Comparison of ENCODE assay signal across 16 cellular contexts in genomic region chr19:37961198-37961597, GRCh38. TPM values are rescaled to one million over a fixed set of nuclear protein-coding genes. Genes with fewer than 3 reads are reported as not detected.
"Had no signal": no experiment of that assay in that cellular context is flagged by ENCODE, and none has a peak within 500 bp of the region (broad histone marks: within the 10 kb centered on the region; RNA-seq: fewer than 3 reads in every experiment).

No MANE protein-coding gene starts in this region.

- H3K4me3 ChIP-seq: gastroesophageal sphincter, pancreas, tibial artery, uterus had no signal

- H3K4me1 Mint-ChIP-seq: activated naive CD8-positive, alpha-beta T cell treated with anti-CD3 and anti-CD28 coated beads, Interleukin-2, amount 10 ng/mL, durations not matched to agents 7 days and 5 days had no signal

- H3K27me3 Mint-ChIP-seq: activated naive CD8-positive, alpha-beta T cell treated with anti-CD3 and anti-CD28 coated beads, Interleukin-2, amount 10 ng/mL, durations not matched to agents 7 days and 5 days; naive thymus-derived CD4-positive, alpha-beta T cell had no signal

- H3K4me3 Mint-ChIP-seq: activated naive CD8-positive, alpha-beta T cell treated with anti-CD3 and anti-CD28 coated beads, Interleukin-2, amount 10 ng/mL, durations not matched to agents 7 days and 5 days; naive thymus-derived CD4-positive, alpha-beta T cell had no signal

- H3K36me3 ChIP-seq: gastroesophageal sphincter, pancreas, tibial artery, uterus had no signal

- H3K9me3 ChIP-seq: gastroesophageal sphincter, pancreas, tibial artery had no signal

- H3K27ac Mint-ChIP-seq: activated naive CD8-positive, alpha-beta T cell treated with anti-CD3 and anti-CD28 coated beads, Interleukin-2, amount 10 ng/mL, durations not matched to agents 7 days and 5 days had no signal

- ATAC-seq: gastroesophageal sphincter; left colon; naive thymus-derived CD4-positive, alpha-beta T cell; pancreas had no signal

- H3K4me1 ChIP-seq: gastroesophageal sphincter, uterus had no signal

- H3K27ac ChIP-seq: gastroesophageal sphincter, pancreas, tibial artery, uterus had no signal

- DNase-seq: activated naive CD4-positive, alpha-beta T cell; activated naive CD8-positive, alpha-beta T cell treated with anti-CD3 and anti-CD28 coated beads, Interleukin-2, amount 10 ng/mL, durations not matched to agents 7 days and 5 days; cerebellar nuclear complex; effector memory CD4-positive, alpha-beta T cell; left colon; naive thymus-derived CD4-positive, alpha-beta T cell; pancreas; stimulated activated CD4-positive, alpha-beta T cell treated with anti-CD3 and anti-CD28 coated beads, Interleukin-2, amount 100 ng/mL, for 24 hours; tibial artery; uterus had no signal

- H3K27me3 ChIP-seq: gastroesophageal sphincter, pancreas, tibial artery, uterus had no signal

RNA-seq across cellular contexts. Expression of gene WDR87, which starts 54.8 kb away (rescaled TPM):
- total RNA-seq: activated CD8-positive, alpha-beta memory T cell treated with anti-CD3 and anti-CD28 coated beads for 36 hours; activated naive CD8-positive, alpha-beta T cell treated with anti-CD3 and anti-CD28 coated beads, Interleukin-2, amount 10 ng/mL, durations not matched to agents 7 days and 5 days; epithelial cell of proximal tubule; gastroesophageal sphincter; left colon; lung microvascular endothelial cell; naive thymus-derived CD4-positive, alpha-beta T cell; pancreas; subcutaneous adipose tissue; T-helper 2 cell treated with Interferon-gamma antibody and Interleukin-4, amounts not matched to agents 100 ng/mL and 5 ng/mL, for 36 hours; uterus had no signal
